In genomic region chr10:22997102-22997501, GRCh38 we compare ENCODE assay signal across 1 cellular context.
TF ChIP-seq lines count a peak whose summit lies in the region.

No MANE protein-coding gene starts in this region.

TF ChIP-seq in K562, 482 proteins besides CTCF, POLR2A, EP300 and RAD21 (continued from another document):
- peak; percentile 86 for TF ChIP-seq GTF3C2 (IDR thresholded peaks at IDR 0.05; ENCODE audit: borderline replicate concordance, extremely low read depth, insufficient read length)
